Comparison of ENCODE assay signal across 9 cellular contexts in the genomic region with DNA sequence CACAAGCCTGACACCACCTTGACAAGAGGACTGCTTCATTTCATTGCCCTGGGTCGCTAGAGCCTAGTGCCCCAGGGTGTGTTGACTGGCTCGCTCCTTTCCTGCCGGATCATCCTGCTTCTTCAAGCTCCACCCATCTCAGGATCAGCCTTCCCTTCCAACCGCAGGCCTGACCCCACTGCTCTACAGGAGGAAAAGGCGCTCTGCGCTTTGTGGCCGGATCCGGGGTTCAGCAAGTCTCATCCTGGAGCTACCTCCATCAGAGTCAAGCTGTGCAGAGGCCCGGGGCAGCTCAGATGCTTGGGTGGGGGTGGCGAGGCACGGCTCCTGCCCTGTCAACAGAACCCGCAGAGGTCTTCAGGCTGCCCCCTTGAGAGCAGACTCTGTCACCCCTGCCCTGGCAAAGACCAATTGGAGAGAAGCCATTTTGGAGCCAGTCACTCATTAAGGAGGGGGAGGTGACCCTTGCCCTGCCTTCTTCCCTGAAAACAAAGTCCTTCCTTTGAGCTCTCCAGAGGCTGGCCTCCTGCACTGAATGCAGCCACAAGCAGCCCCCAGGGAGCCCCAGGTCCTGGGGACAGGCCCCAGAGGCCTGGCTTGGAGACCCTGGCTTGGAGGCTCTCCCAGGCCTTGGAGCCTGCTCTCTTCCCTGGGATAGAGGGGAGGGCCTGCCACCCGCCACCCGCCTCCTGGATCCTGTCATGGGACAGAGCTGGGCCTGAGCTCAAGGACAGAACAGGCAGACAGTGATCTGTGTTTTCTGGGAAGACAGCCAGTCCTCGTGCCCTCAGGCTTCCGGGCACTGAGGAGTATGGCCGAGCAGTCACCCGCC.
DNase-seq lines count a peak whose midpoint lies in the region; ATAC-seq, FAIRE-seq and TF ChIP-seq lines count a peak whose summit lies in the region.
"Had no signal": no experiment of that assay in that cellular context is flagged by ENCODE, and none has a peak within 500 bp of the region (broad histone marks: within the 10 kb centered on the region; RNA-seq: fewer than 3 reads in every experiment).

No MANE protein-coding gene starts in this region.

- H3K4me1 ChIP-seq in colonic mucosa: no peaks in the 10 kb centered on the region
- H3K4me1 ChIP-seq in HepG2 (ENCODE audit: insufficient read depth, low read length): peaks cover 57% of the 10 kb centered on the region
- H3K4me1 ChIP-seq in stomach: peaks cover 23 to 59% (median 40%) of the 10 kb centered on the region in 4 donors

- H3K27ac ChIP-seq in colonic mucosa: peak overlapping the region; percentile 10
- H3K27ac ChIP-seq in HepG2 (ENCODE audit: extremely low read length, insufficient read depth, low read length): peak overlapping the region; percentile 40
- H3K27ac ChIP-seq in stomach: peak overlapping the region; percentile 15 to 85 (median 72)

- 56% methylated on average over 12 of the region's 18 CpGs for whole genome bisulfite sequencing in HepG2 (ENCODE audit: low lambda C conversion rate)
- WGBS in stomach, 5 donors: 33 to 49% (median 40%) methylated on average over 13 to 18 of the region's 18 CpGs

- no peak overlapping the region for H3K4me3 Mint-ChIP-seq in stimulated activated memory B cell treated with anti-CD40 and anti-IgM and Interleukin-4, amounts not matched to agents 10 μg/mL and 1 μg/mL and 100 μg/mL, for 72 hours

- TF ChIP-seq CTCF in colonic mucosa (IDR thresholded peaks at IDR 0.05) (no peak), HepG2 (CRISPR knock-in tag; IDR thresholded peaks at IDR 0.05) (no peak), stomach (IDR thresholded peaks at IDR 0.05) (no peak)

- TF ChIP-seq POLR2A in HepG2 (IDR thresholded peaks at IDR 0.05; ENCODE audit: insufficient read depth in 1 of 2, low read depth in 2 of 2, low read length in 2 of 2) (no peak), stomach (IDR thresholded peaks at IDR 0.05) (no peak)

- no peaks in the 10 kb centered on the region for H3K9me3 Mint-ChIP-seq in stimulated activated memory B cell treated with anti-CD40 and anti-IgM and Interleukin-4, amounts not matched to agents 10 μg/mL and 1 μg/mL and 100 μg/mL, for 72 hours

- H3K9ac ChIP-seq in colonic mucosa (ENCODE audit: low read depth in 2 of 2, low read length in 2 of 2) (peak overlapping the region in 1 of 2 donors; percentile 55), HepG2 (ENCODE audit: insufficient read depth, low read depth, low read length) (peak overlapping the region; percentile 41)

- POLR2A ChIA-PET in HepG2 (lab: Yijun Ruan, JAX): interaction anchor here (0.7 to 1.1 kb wide), 2 partner anchors 111 to 129 kb away, joined by 3 to 4 read pairs; no protein-coding TSS in a partner anchor

- TF ChIP-seq EP300 in HepG2 (IDR thresholded peaks at IDR 0.05; ENCODE audit: low read depth in 2 of 2, low read length in 2 of 2) (no peak), HepG2 (CRISPR knock-in tag; IDR thresholded peaks at IDR 0.05; ENCODE audit: borderline replicate concordance) (no peak), stomach (IDR thresholded peaks at IDR 0.05) (no peak)

- no peak for FAIRE-seq in HTR-8/SVneo (lab: Jason Lieb, UNC)
- no peak for FAIRE-seq in HepG2 (lab: Jason Lieb, UNC)
- FAIRE-seq: GM18507 had no signal

- H3K27me3 ChIP-seq in colonic mucosa: no peaks in the 10 kb centered on the region
- peaks cover 0 to 9% of the 10 kb centered on the region in 2 experiments; a peak in 2 of 5 replicates for H3K27me3 ChIP-seq in HepG2 (ENCODE audit: control insufficient read depth in 1 of 2, insufficient read depth in 2 of 2, low read length in 2 of 2)
- no peaks in the 10 kb centered on the region for H3K27me3 ChIP-seq in stomach

- BruUV-seq in HepG2 (replicated peaks; lab: Mats Ljungman, UMichigan): no TSS peak

- ATAC-seq in HepG2 (peak; percentile 65), HG02763 (IDR thresholded peaks at IDR 0.05; ENCODE audit: unreplicated experiment) (no peak)
- ATAC-seq in stimulated activated memory B cell treated with anti-CD40 and anti-IgM and Interleukin-4, amounts not matched to agents 10 μg/mL and 1 μg/mL and 100 μg/mL, for 72 hours: no peak

- H2AFZ ChIP-seq in HepG2 (ENCODE audit: low read length): no peak overlapping the region

- intact Hi-C loops in colonic mucosa (cut with DNase I) (no loop called here), HepG2 (cut with micrococcal nuclease; ENCODE audit: unreplicated experiment) (no loop called here), stomach (cut with DNase I; ENCODE audit: low total_unique reads) (no loop called here)

- H3K79me2 ChIP-seq in HepG2 (ENCODE audit: insufficient read depth, low read length): no peaks in the 10 kb centered on the region

- H3K36me3 Mint-ChIP-seq in stimulated activated memory B cell treated with anti-CD40 and anti-IgM and Interleukin-4, amounts not matched to agents 10 μg/mL and 1 μg/mL and 100 μg/mL, for 72 hours: no peaks in the 10 kb centered on the region

- no peak for TF ChIP-seq RAD21 in HepG2 (CRISPR knock-in tag; IDR thresholded peaks at IDR 0.05)

- H3K4me2 ChIP-seq in HepG2 (ENCODE audit: low read depth, low read length): peak overlapping the region; percentile 41

- CTCF ChIA-PET in HepG2 (lab: Yijun Ruan, JAX; ENCODE audit: low intra/inter-chr PET ratio, low total read pairs): no interaction called here

- H3K27ac Mint-ChIP-seq in stimulated activated memory B cell treated with anti-CD40 and anti-IgM and Interleukin-4, amounts not matched to agents 10 μg/mL and 1 μg/mL and 100 μg/mL, for 72 hours: no peak overlapping the region

- H4K20me1 ChIP-seq in HepG2 (ENCODE audit: insufficient read depth, low read length): no peaks in the 10 kb centered on the region

- DNase-seq in HTR-8/SVneo (ENCODE audit: insufficient read length, low spot score) (peak; percentile 37), colonic mucosa (peak; percentile 63), HepG2 (ENCODE audit: low spot score) (peak; percentile 43), stomach (peak; percentile 63), NCI-H2171 treated with DMSO at 0.1 percent for 48 hours (lab: John Stamatoyannopoulos, UW) (no peak)
- DNase-seq in stimulated activated CD4-positive, alpha-beta T cell treated with anti-CD3 and anti-CD28 coated beads, Interleukin-4, amount 100 ng/mL, for 1 hour: no peak

- H3K4me1 Mint-ChIP-seq in stimulated activated memory B cell treated with anti-CD40 and anti-IgM and Interleukin-4, amounts not matched to agents 10 μg/mL and 1 μg/mL and 100 μg/mL, for 72 hours: peaks cover 17% of the 10 kb centered on the region

- H3K27me3 Mint-ChIP-seq in stimulated activated memory B cell treated with anti-CD40 and anti-IgM and Interleukin-4, amounts not matched to agents 10 μg/mL and 1 μg/mL and 100 μg/mL, for 72 hours: peaks cover 49% of the 10 kb centered on the region

- H3K9me3 ChIP-seq in colonic mucosa (no peaks in the 10 kb centered on the region), HepG2 (ENCODE audit: low read length) (no peaks in the 10 kb centered on the region), stomach (no peaks in the 10 kb centered on the region)

- in situ Hi-C loops in HepG2 (cut with HindIII; ENCODE audit: extremely low pct_ligation_motif_present, low pct_unique_long_range_greater_than_20kb): no loop called here

- H3K4me3 ChIP-seq in colonic mucosa: no peak overlapping the region
- peak overlapping the region in 1 of 3 experiments; percentile 37; a peak in 1 of 6 replicates for H3K4me3 ChIP-seq in HepG2 (replicated peaks in 1 of 3; ENCODE audit: insufficient read depth in 1 of 3, low read depth in 2 of 3, low read length in 3 of 3)
- H3K4me3 ChIP-seq in stomach: no peak overlapping the region

- H3K36me3 ChIP-seq in colonic mucosa (no peaks in the 10 kb centered on the region), HepG2 (replicated peaks in 1 of 2; ENCODE audit: control insufficient read depth in 1 of 2, insufficient read depth in 2 of 2, low read length in 2 of 2) (no peaks in the 10 kb centered on the region), stomach (no peaks in the 10 kb centered on the region)

TF ChIP-seq in HepG2, 621 proteins besides CTCF, POLR2A, EP300 and RAD21 (continues in another document):
- TF ChIP-seq ZFP36L2 (CRISPR knock-in tag; IDR thresholded peaks at IDR 0.05) (no peak), ZNF501 (CRISPR knock-in tag; IDR thresholded peaks at IDR 0.05) (no peak), MAF1 (CRISPR knock-in tag; IDR thresholded peaks at IDR 0.05; ENCODE audit: borderline replicate concordance) (no peak), ZNF251 (CRISPR knock-in tag; IDR thresholded peaks at IDR 0.05) (no peak), ELF3 (CRISPR knock-in tag; IDR thresholded peaks at IDR 0.05) (no peak), HNF4A (CRISPR knock-in tag; IDR thresholded peaks at IDR 0.05) (peak; percentile 60), KDM5A (IDR thresholded peaks at IDR 0.05; ENCODE audit: borderline replicate concordance, low read length) (no peak)
- TF ChIP-seq, protein P1, sequence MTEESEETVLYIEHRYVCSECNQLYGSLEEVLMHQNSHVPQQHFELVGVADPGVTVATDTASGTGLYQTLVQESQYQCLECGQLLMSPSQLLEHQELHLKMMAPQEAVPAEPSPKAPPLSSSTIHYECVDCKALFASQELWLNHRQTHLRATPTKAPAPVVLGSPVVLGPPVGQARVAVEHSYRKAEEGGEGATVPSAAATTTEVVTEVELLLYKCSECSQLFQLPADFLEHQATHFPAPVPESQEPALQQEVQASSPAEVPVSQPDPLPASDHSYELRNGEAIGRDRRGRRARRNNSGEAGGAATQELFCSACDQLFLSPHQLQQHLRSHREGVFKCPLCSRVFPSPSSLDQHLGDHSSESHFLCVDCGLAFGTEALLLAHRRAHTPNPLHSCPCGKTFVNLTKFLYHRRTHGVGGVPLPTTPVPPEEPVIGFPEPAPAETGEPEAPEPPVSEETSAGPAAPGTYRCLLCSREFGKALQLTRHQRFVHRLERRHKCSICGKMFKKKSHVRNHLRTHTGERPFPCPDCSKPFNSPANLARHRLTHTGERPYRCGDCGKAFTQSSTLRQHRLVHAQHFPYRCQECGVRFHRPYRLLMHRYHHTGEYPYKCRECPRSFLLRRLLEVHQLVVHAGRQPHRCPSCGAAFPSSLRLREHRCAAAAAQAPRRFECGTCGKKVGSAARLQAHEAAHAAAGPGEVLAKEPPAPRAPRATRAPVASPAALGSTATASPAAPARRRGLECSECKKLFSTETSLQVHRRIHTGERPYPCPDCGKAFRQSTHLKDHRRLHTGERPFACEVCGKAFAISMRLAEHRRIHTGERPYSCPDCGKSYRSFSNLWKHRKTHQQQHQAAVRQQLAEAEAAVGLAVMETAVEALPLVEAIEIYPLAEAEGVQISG (CRISPR knock-in tag; IDR thresholded peaks at IDR 0.05): no peak
- TF ChIP-seq, protein P2, sequence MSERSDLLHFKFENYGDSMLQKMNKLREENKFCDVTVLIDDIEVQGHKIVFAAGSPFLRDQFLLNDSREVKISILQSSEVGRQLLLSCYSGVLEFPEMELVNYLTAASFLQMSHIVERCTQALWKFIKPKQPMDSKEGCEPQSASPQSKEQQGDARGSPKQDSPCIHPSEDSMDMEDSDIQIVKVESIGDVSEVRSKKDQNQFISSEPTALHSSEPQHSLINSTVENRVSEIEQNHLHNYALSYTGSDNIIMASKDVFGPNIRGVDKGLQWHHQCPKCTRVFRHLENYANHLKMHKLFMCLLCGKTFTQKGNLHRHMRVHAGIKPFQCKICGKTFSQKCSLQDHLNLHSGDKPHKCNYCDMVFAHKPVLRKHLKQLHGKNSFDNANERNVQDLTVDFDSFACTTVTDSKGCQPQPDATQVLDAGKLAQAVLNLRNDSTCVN (CRISPR knock-in tag; IDR thresholded peaks at IDR 0.05; ENCODE audit: borderline replicate concordance): no peak

Comparison
In these comparisons a context has a peak if more than half of its experiments do, and no peak if none do; other contexts are left out.
1. DNase-seq: peak in HTR-8/SVneo (single experiment), colonic mucosa (single experiment), HepG2 (single experiment) and stomach (single experiment); none in NCI-H2171 treated with DMSO at 0.1 percent for 48 hours (single experiment) and stimulated activated CD4-positive, alpha-beta T cell treated with anti-CD3 and anti-CD28 coated beads, Interleukin-4, amount 100 ng/mL, for 1 hour (single experiment).
2. H3K27ac ChIP-seq: peak in every context shown above with its lines; median percentile 72 in stomach; 40 in HepG2; 10 in colonic mucosa.